In the genomic region with DNA sequence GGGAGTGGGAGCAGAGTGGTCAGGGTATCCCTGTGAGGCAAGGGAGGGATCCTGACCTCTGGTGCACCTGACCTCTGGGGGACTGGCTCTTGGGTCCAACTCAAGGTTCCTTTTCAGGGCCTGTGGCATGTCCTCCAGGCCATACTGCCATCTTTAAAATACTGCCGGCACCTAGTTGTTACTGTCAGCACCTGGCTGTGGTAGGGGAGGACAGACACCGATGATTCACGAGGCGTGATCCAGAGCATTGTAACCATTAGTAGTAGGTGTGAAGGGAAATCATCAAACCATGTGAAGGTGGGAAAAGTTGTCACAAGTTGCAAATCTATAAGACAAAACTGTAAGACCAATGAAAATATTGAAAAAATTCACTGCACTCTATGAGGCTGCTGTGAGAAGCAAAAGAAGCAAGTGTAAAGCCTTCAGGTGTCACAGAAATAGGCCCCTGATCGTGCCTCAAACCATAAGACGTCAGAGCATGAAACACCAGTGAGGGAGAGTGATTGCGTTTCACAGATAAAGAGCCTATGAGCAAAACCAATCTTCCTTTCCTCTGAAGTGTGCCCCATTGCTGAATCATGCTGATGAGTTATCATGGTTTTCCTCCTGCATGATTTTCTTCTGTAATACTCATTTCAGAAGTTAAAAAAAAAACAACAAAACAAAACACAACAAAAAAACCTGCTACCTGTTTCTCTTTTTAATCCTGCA, we compare ENCODE assay signal across 9 cellular contexts. TPM values are rescaled to one million over a fixed set of nuclear protein-coding genes. Genes with fewer than 3 reads are reported as not detected.
DNase-seq lines count a peak whose midpoint lies in the region; ATAC-seq and TF ChIP-seq lines count a peak whose summit lies in the region.
"Had no signal": no experiment of that assay in that cellular context is flagged by ENCODE, and none has a peak within 500 bp of the region (broad histone marks: within the 10 kb centered on the region; RNA-seq: fewer than 3 reads in every experiment).

No MANE protein-coding gene starts in this region.

- H3K27ac Mint-ChIP-seq in activated CD4-positive, alpha-beta memory T cell treated with anti-CD3 and anti-CD28 coated beads, Interleukin-2, amount 10 ng/mL, durations not matched to agents 7 days and 5 days: peak overlapping the region; percentile 97

- H3K27ac ChIP-seq in esophagus squamous epithelium (peak overlapping the region; percentile 28 to 64 (median 36)), WERI-Rb-1 (no peak overlapping the region)

- intact Hi-C loops in esophagus squamous epithelium (cut with DNase I) (no loop called here), left colon (cut with DNase I, micrococcal nuclease) (no loop called here), posterior vena cava (cut with DNase I) (no loop called here)

- no peak for TF ChIP-seq POLR2A in esophagus squamous epithelium (IDR thresholded peaks at IDR 0.05)

- H3K9me3 Mint-ChIP-seq in activated CD4-positive, alpha-beta memory T cell treated with anti-CD3 and anti-CD28 coated beads, Interleukin-2, amount 10 ng/mL, durations not matched to agents 7 days and 5 days: peaks cover 11% of the 10 kb centered on the region

- H3K27me3 Mint-ChIP-seq in activated CD4-positive, alpha-beta memory T cell treated with anti-CD3 and anti-CD28 coated beads, Interleukin-2, amount 10 ng/mL, durations not matched to agents 7 days and 5 days: no peaks in the 10 kb centered on the region

- H3K36me3 Mint-ChIP-seq in activated CD4-positive, alpha-beta memory T cell treated with anti-CD3 and anti-CD28 coated beads, Interleukin-2, amount 10 ng/mL, durations not matched to agents 7 days and 5 days (ENCODE audit: low read depth): peaks cover 32% of the 10 kb centered on the region

- H3K4me3 Mint-ChIP-seq in activated CD4-positive, alpha-beta memory T cell treated with anti-CD3 and anti-CD28 coated beads, Interleukin-2, amount 10 ng/mL, durations not matched to agents 7 days and 5 days: peak overlapping the region; percentile 43

- no peaks in the 10 kb centered on the region for H3K9me3 ChIP-seq in esophagus squamous epithelium
- H3K9me3 ChIP-seq in WERI-Rb-1 (ENCODE audit: severe bottlenecking): no peaks in the 10 kb centered on the region

- peaks cover 94% of the 10 kb centered on the region for H3K4me1 Mint-ChIP-seq in activated CD4-positive, alpha-beta memory T cell treated with anti-CD3 and anti-CD28 coated beads, Interleukin-2, amount 10 ng/mL, durations not matched to agents 7 days and 5 days

- no peak overlapping the region for H3K4me3 ChIP-seq in esophagus squamous epithelium
- no peak overlapping the region for H3K4me3 ChIP-seq in WERI-Rb-1 (ENCODE audit: low read depth, low read length)

- TF ChIP-seq CTCF in esophagus squamous epithelium (IDR thresholded peaks at IDR 0.05) (no peak), WERI-Rb-1 (IDR thresholded peaks at IDR 0.05; ENCODE audit: low read depth, low read length) (no peak)

- peak; percentile 82 for DNase-seq in activated CD4-positive, alpha-beta memory T cell treated with anti-CD3 and anti-CD28 coated beads, Interleukin-2, amount 10 ng/mL, durations not matched to agents 7 days and 5 days
- DNase-seq in esophagus squamous epithelium (lab: John Stamatoyannopoulos, UW) (no peak), DMS114 treated with DMSO at 0.1 percent for 48 hours (lab: John Stamatoyannopoulos, UW; ENCODE audit: unreplicated experiment) (no peak), left colon (no peak), WERI-Rb-1 (no peak), posterior vena cava (ENCODE audit: low spot score) (no peak)
- DNase-seq in stimulated activated CD8-positive, alpha-beta memory T cell treated with anti-CD3 and anti-CD28 coated beads, Interleukin-15, amount 100 ng/mL, for 48 hours (ENCODE audit: low read depth in 2 of 2): peak; percentile 45 to 57
- DNase-seq: right cardiac atrium had no signal

- ATAC-seq in HG02884 (IDR thresholded peaks at IDR 0.05; ENCODE audit: unreplicated experiment) (peak; percentile 67), left colon (no peak)

- POLR2A ChIA-PET in activated CD4-positive, alpha-beta memory T cell treated with anti-CD3 and anti-CD28 coated beads, Interleukin-2, amount 10 ng/mL, durations not matched to agents 7 days and 5 days (lab: Charles Lee): interaction anchor here (0.8 to 1.8 kb wide), 9 partner anchors 14 to 318 kb away, joined by 3 to 9 read pairs (median 3); no protein-coding TSS in a partner anchor

- CTCF ChIA-PET in activated CD4-positive, alpha-beta memory T cell treated with anti-CD3 and anti-CD28 coated beads, Interleukin-2, amount 10 ng/mL, durations not matched to agents 7 days and 5 days (lab: Charles Lee): interaction anchor here (1.1 to 1.4 kb wide), 3 partner anchors 44 to 328 kb away, joined by 3 to 7 read pairs (median 5); no protein-coding TSS in a partner anchor

- 70 to 72% methylated on average over 7 of the region's 7 CpGs for WGBS in esophagus squamous epithelium, 2 donors

- H3K4me1 ChIP-seq in esophagus squamous epithelium: peaks cover 3 to 45% (median 8%) of the 10 kb centered on the region in 3 donors

- H3K36me3 ChIP-seq in esophagus squamous epithelium (no peaks in the 10 kb centered on the region), WERI-Rb-1 (no peaks in the 10 kb centered on the region)

- no peaks in the 10 kb centered on the region for H3K27me3 ChIP-seq in esophagus squamous epithelium
- no peaks in the 10 kb centered on the region for H3K27me3 ChIP-seq in WERI-Rb-1 (ENCODE audit: insufficient read depth, low read depth, severe bottlenecking)

RNA-seq across cellular contexts. Expression of a gene that starts 55.3 kb away (rescaled TPM):
- 10 to 100 TPM; 26.7 to 28.1 TPM for total RNA-seq in activated CD4-positive, alpha-beta memory T cell treated with anti-CD3 and anti-CD28 coated beads, Interleukin-2, amount 10 ng/mL, durations not matched to agents 7 days and 5 days
- 1 to 10 TPM; 2.0 to 6.8 (median 4.1) TPM for total RNA-seq in esophagus squamous epithelium
- 1 to 10 TPM; 1.1 to 3.8 TPM for total RNA-seq in left colon
- total RNA-seq in posterior vena cava: 1 to 10 TPM; 1.8 to 2.0 TPM

Comparison
In these comparisons a context has a peak if more than half of its experiments do, and no peak if none do; other contexts are left out.
1. DNase-seq: peak in activated CD4-positive, alpha-beta memory T cell treated with anti-CD3 and anti-CD28 coated beads, Interleukin-2, amount 10 ng/mL, durations not matched to agents 7 days and 5 days (single experiment) and stimulated activated CD8-positive, alpha-beta memory T cell treated with anti-CD3 and anti-CD28 coated beads, Interleukin-15, amount 100 ng/mL, for 48 hours (2 of 2); none in esophagus squamous epithelium (single experiment), DMS114 treated with DMSO at 0.1 percent for 48 hours (single experiment), left colon (0 of 2), WERI-Rb-1 (single experiment) and posterior vena cava (single experiment).